ENCODE assay signal across 28 cellular contexts in genomic region chr12:131063960-131064359, GRCh38.
"Had no signal": no experiment of that assay in that cellular context is flagged by ENCODE, and none has a peak within 500 bp of the region (broad histone marks: within the 10 kb centered on the region; RNA-seq: fewer than 3 reads in every experiment).

No MANE protein-coding gene starts in this region.

- H3K4me3 Mint-ChIP-seq: dendritic cell treated with granulocyte-macrophage colony-stimulating factor and Interleukin-4, amounts not matched to agents 40 ng/mL and 50 ng/mL, for 4 days; endodermal cell; naive thymus-derived CD8-positive, alpha-beta T cell; nephron progenitor cell; stimulated activated effector memory CD8-positive, alpha-beta T cell treated with anti-CD3 and anti-CD28 coated beads, Interleukin-12 subunit alpha, Interleukin-12 subunit beta, amount 100 ng/mL, for 72 hours had no signal

- H3K4me3 ChIP-seq: gastrocnemius medialis, heart left ventricle, hepatocyte, lower lobe of right lung, prostate gland, right atrium auricular region, smooth muscle cell, stomach, thyroid gland, vagina had no signal

- H3K27me3 ChIP-seq: gastrocnemius medialis, heart left ventricle, right atrium auricular region, stomach, thyroid gland, vagina had no signal

- ATAC-seq: esophagus mucosa; gastrocnemius medialis; heart left ventricle; left ventricle myocardium superior; naive thymus-derived CD8-positive, alpha-beta T cell; sciatic nerve; stimulated activated effector memory CD8-positive, alpha-beta T cell treated with anti-CD3 and anti-CD28 coated beads, Interleukin-12 subunit alpha, Interleukin-12 subunit beta, amount 100 ng/mL, for 72 hours had no signal

- H3K4me1 Mint-ChIP-seq: endodermal cell; stimulated activated effector memory CD8-positive, alpha-beta T cell treated with anti-CD3 and anti-CD28 coated beads, Interleukin-12 subunit alpha, Interleukin-12 subunit beta, amount 100 ng/mL, for 72 hours had no signal

- H3K27ac ChIP-seq: epithelial cell of prostate, gastrocnemius medialis, heart left ventricle, hepatocyte, lower lobe of right lung, prostate gland, right atrium auricular region, stomach, thyroid gland, vagina had no signal

- H3K36me3 ChIP-seq: gastrocnemius medialis, lower lobe of right lung, prostate gland, right atrium auricular region, stomach, thyroid gland, vagina had no signal

- H3K9me3 ChIP-seq: gastrocnemius medialis, lower lobe of right lung, prostate gland, right atrium auricular region, stomach, thyroid gland, vagina had no signal

- H3K9me3 Mint-ChIP-seq: dendritic cell treated with granulocyte-macrophage colony-stimulating factor and Interleukin-4, amounts not matched to agents 40 ng/mL and 50 ng/mL, for 4 days; endodermal cell; naive thymus-derived CD8-positive, alpha-beta T cell; nephron progenitor cell; stimulated activated effector memory CD8-positive, alpha-beta T cell treated with anti-CD3 and anti-CD28 coated beads, Interleukin-12 subunit alpha, Interleukin-12 subunit beta, amount 100 ng/mL, for 72 hours had no signal

- H3K27ac Mint-ChIP-seq: dendritic cell treated with granulocyte-macrophage colony-stimulating factor and Interleukin-4, amounts not matched to agents 40 ng/mL and 50 ng/mL, for 4 days; endodermal cell; naive thymus-derived CD8-positive, alpha-beta T cell; nephron progenitor cell; stimulated activated effector memory CD8-positive, alpha-beta T cell treated with anti-CD3 and anti-CD28 coated beads, Interleukin-12 subunit alpha, Interleukin-12 subunit beta, amount 100 ng/mL, for 72 hours had no signal

- H3K4me2 ChIP-seq: hepatocyte, smooth muscle cell had no signal

- DNase-seq: effector CD8-positive, alpha-beta T cell; endodermal cell; foreskin fibroblast; gastrocnemius medialis; heart left ventricle; islet precursor cell; kidney glomerular epithelial cell; left ventricle myocardium superior; lower lobe of right lung; naive thymus-derived CD8-positive, alpha-beta T cell; nephron progenitor cell; stimulated activated CD4-positive, alpha-beta T cell treated with anti-CD3 and anti-CD28 coated beads, Interleukin-12 subunit alpha, Interleukin-12 subunit beta, amount 100 ng/mL, for 4 hours; stimulated activated CD4-positive, alpha-beta T cell treated with anti-CD3 and anti-CD28 coated beads, Interleukin-1b, Interleukin-23, amount 100 ng/mL, for 48 hours; stimulated activated CD4-positive, alpha-beta T cell treated with anti-CD3 and anti-CD28 coated beads, Interleukin-4, amount 100 ng/mL, for 24 hours; stimulated activated naive CD4-positive, alpha-beta T cell treated with Interleukin-2 at 50 U/mL for 16 hours; stomach; trophoblast cell had no signal

- H3K36me3 Mint-ChIP-seq: naive thymus-derived CD8-positive, alpha-beta T cell; stimulated activated effector memory CD8-positive, alpha-beta T cell treated with anti-CD3 and anti-CD28 coated beads, Interleukin-12 subunit alpha, Interleukin-12 subunit beta, amount 100 ng/mL, for 72 hours had no signal

- H3K4me1 ChIP-seq: gastrocnemius medialis, prostate gland had no signal
